In genomic region chrX:10327651-10328050, GRCh38 we compare ENCODE assay signal across 17 cellular contexts.
DNase-seq lines count a peak whose midpoint lies in the region; ATAC-seq and TF ChIP-seq lines count a peak whose summit lies in the region.
"Had no signal": no experiment of that assay in that cellular context is flagged by ENCODE, and none has a peak within 500 bp of the region (broad histone marks: within the 10 kb centered on the region; RNA-seq: fewer than 3 reads in every experiment).

No MANE protein-coding gene starts in this region.

- H3T11ph ChIP-seq in H9 (ENCODE audit: low read length): no peak overlapping the region

- peak; percentile 17 for DNase-seq in A673 (ENCODE audit: low spot score)
- peak; percentile 51 for DNase-seq in H9
- DNase-seq in T1000 (lab: John Stamatoyannopoulos, UW): peak; percentile 39
- peak; percentile 5 for DNase-seq in kidney glomerular epithelial cell (lab: John Stamatoyannopoulos, UW)
- DNase-seq in progenitor cell of endocrine pancreas (ENCODE audit: low spot score, unreplicated experiment): no peak
- DNase-seq in T-helper 17 cell: no peak
- no peak for DNase-seq in stimulated activated CD4-positive, alpha-beta T cell treated with anti-CD3 and anti-CD28 coated beads, Interleukin-4, amount 100 ng/mL, for 4 hours
- DNase-seq: activated CD4-positive, alpha-beta T cell treated with anti-CD3 and anti-CD28 coated beads for 36 hours; activated CD8-positive, alpha-beta memory T cell treated with anti-CD3 and anti-CD28 coated beads, Interleukin-2, amount 50 U/mL, for 4 hours; activated gamma-delta T cell treated with Interleukin-2 at 50 U/mL for 16 hours; aorta; foreskin melanocyte; natural killer cell; NCI-H1105; NCI-H2171 had no signal

- H2AK5ac ChIP-seq in H9 (ENCODE audit: insufficient read length, low read length): no peak overlapping the region

- no peak overlapping the region for H2BK20ac ChIP-seq in H9 (ENCODE audit: low read depth, low read length, poor library complexity, severe bottlenecking)

- no peak overlapping the region for H3K4me2 ChIP-seq in H9 (ENCODE audit: insufficient read depth, insufficient read length, low read length)

- H4K91ac ChIP-seq in H9 (ENCODE audit: insufficient read length, low read depth, low read length): no peak overlapping the region

- H3K27me3 ChIP-seq in A673 (replicated peaks; ENCODE audit: insufficient read depth, low read depth, low read length, poor library complexity) (no peaks in the 10 kb centered on the region), H9 (ENCODE audit: insufficient read depth, low read length) (no peaks in the 10 kb centered on the region)

- H3K4me1 Mint-ChIP-seq in H9: peaks cover 0 to 7% of the 10 kb centered on the region in 2 experiments; a peak in 1 of 4 replicates
- no peaks in the 10 kb centered on the region for H3K4me1 Mint-ChIP-seq in progenitor cell of endocrine pancreas (ENCODE audit: low read depth)
- no peaks in the 10 kb centered on the region for H3K4me1 Mint-ChIP-seq in T-helper 17 cell
- H3K4me1 Mint-ChIP-seq: activated CD4-positive, alpha-beta T cell treated with anti-CD3 and anti-CD28 coated beads for 36 hours; natural killer cell had no signal

- ATAC-seq in HG02798 (IDR thresholded peaks at IDR 0.05; ENCODE audit: poor library complexity, unreplicated experiment) (no peak), T-helper 17 cell (no peak)
- ATAC-seq: activated CD4-positive, alpha-beta T cell treated with anti-CD3 and anti-CD28 coated beads for 36 hours; natural killer cell had no signal

- no peaks in the 10 kb centered on the region for H3K36me3 ChIP-seq in A673 (ENCODE audit: insufficient read depth, low read length, poor library complexity, severe bottlenecking)

- no peaks in the 10 kb centered on the region for H4K20me1 ChIP-seq in H9 (ENCODE audit: control insufficient read depth, insufficient read depth, insufficient read length)

- H3K9me3 Mint-ChIP-seq in H9: peaks cover 56 to 62% of the 10 kb centered on the region in 2 experiments
- peaks cover 19% of the 10 kb centered on the region for H3K9me3 Mint-ChIP-seq in progenitor cell of endocrine pancreas (ENCODE audit: low read depth)
- H3K9me3 Mint-ChIP-seq: natural killer cell had no signal

- H3K4me3 Mint-ChIP-seq in H9: no peak overlapping the region
- no peak overlapping the region for H3K4me3 Mint-ChIP-seq in progenitor cell of endocrine pancreas (ENCODE audit: low read depth)
- H3K4me3 Mint-ChIP-seq in T-helper 17 cell: no peak overlapping the region
- H3K4me3 Mint-ChIP-seq: activated CD4-positive, alpha-beta T cell treated with anti-CD3 and anti-CD28 coated beads for 36 hours; natural killer cell had no signal

- H3K23me2 ChIP-seq in H9 (ENCODE audit: insufficient read length, low read depth, low read length, poor library complexity, severe bottlenecking): no peaks in the 10 kb centered on the region

- H3K4me1 ChIP-seq in A673 (ENCODE audit: insufficient read depth, low read length, poor library complexity, severe bottlenecking) (no peaks in the 10 kb centered on the region), H9 (ENCODE audit: insufficient read depth, low read length) (peaks cover 3% of the 10 kb centered on the region; the same call in 1 of the 2 replicates)

- no peak overlapping the region for H3K18ac ChIP-seq in H9 (ENCODE audit: insufficient read length, low read depth, low read length)

- no peak overlapping the region for H3K27ac ChIP-seq in A673 (ENCODE audit: low read depth, low read length, poor library complexity, severe bottlenecking)
- no peak overlapping the region for H3K27ac ChIP-seq in H9 (ENCODE audit: insufficient read length, low read depth, low read length)

- no peak for TF ChIP-seq CTCF in A673 (conservative IDR thresholded peaks at IDR 0.05; ENCODE audit: low read depth, low read length)
- TF ChIP-seq CTCF in H9 (conservative IDR thresholded peaks at IDR 0.05): no peak
- TF ChIP-seq CTCF in progenitor cell of endocrine pancreas (IDR thresholded peaks at IDR 0.05; ENCODE audit: unreplicated experiment): no peak

- no TSS peak for BruUV-seq in A673 (replicated peaks; lab: Mats Ljungman, UMichigan)

- CTCF ChIA-PET in A673 (lab: Charles Lee): no interaction called here

- H3K14ac ChIP-seq in H9 (ENCODE audit: insufficient read depth, low read length): no peak overlapping the region

- peaks cover 0 to 3% (median 0%) of the 10 kb centered on the region in 3 experiments; a peak in 2 of 7 replicates for H3K36me3 Mint-ChIP-seq in H9 (ENCODE audit: insufficient read depth in 1 of 3, low read depth in 3 of 3)
- no peaks in the 10 kb centered on the region for H3K36me3 Mint-ChIP-seq in progenitor cell of endocrine pancreas (ENCODE audit: insufficient read depth)
- H3K36me3 Mint-ChIP-seq in T-helper 17 cell (ENCODE audit: low read depth): no peaks in the 10 kb centered on the region
- H3K36me3 Mint-ChIP-seq: natural killer cell had no signal

- H4K5ac ChIP-seq in H9 (ENCODE audit: insufficient read length, low read depth, low read length): no peak overlapping the region

- H3K27ac Mint-ChIP-seq in H9: no peak overlapping the region
- no peak overlapping the region for H3K27ac Mint-ChIP-seq in progenitor cell of endocrine pancreas
- H3K27ac Mint-ChIP-seq in T-helper 17 cell: no peak overlapping the region
- H3K27ac Mint-ChIP-seq: activated CD4-positive, alpha-beta T cell treated with anti-CD3 and anti-CD28 coated beads for 36 hours; natural killer cell had no signal

- H2BK120ac ChIP-seq in H9 (ENCODE audit: low read depth, low read length, poor library complexity, severe bottlenecking): no peak overlapping the region

- H4K8ac ChIP-seq in H9 (replicated peaks; ENCODE audit: insufficient read length, low read depth, low read length): no peak overlapping the region

- H2BK5ac ChIP-seq in H9 (ENCODE audit: insufficient read length, low read length): no peak overlapping the region

- H3K79me2 ChIP-seq in H9 (ENCODE audit: insufficient read depth, low read length): no peaks in the 10 kb centered on the region

- no peaks in the 10 kb centered on the region for H3K9me3 ChIP-seq in A673 (ENCODE audit: low read depth, low read length, poor library complexity, severe bottlenecking)
- no peaks in the 10 kb centered on the region for H3K9me3 ChIP-seq in H9 (ENCODE audit: control insufficient read depth, low read depth, low read length)
- no peaks in the 10 kb centered on the region for H3K9me3 ChIP-seq in T-helper 17 cell (ENCODE audit: control insufficient read depth, low read length, poor library complexity, severe bottlenecking)

- no peak overlapping the region for H2BK15ac ChIP-seq in H9 (ENCODE audit: low read depth, low read length)

- H3K4ac ChIP-seq in H9 (ENCODE audit: low read depth, low read length): no peak overlapping the region

- no peak overlapping the region for H3K56ac ChIP-seq in H9 (ENCODE audit: insufficient read length, low read depth, low read length)

- no peak overlapping the region for H2BK12ac ChIP-seq in H9 (ENCODE audit: insufficient read length, low read depth, low read length)

- H3K9ac ChIP-seq in H9 (ENCODE audit: extremely low read depth, insufficient read length, low read length): no peak overlapping the region

- H3K23ac ChIP-seq in H9 (ENCODE audit: insufficient read length, low read depth, low read length): no peak overlapping the region

- no peak overlapping the region for H2AFZ ChIP-seq in H9 (ENCODE audit: low read length)

- POLR2A ChIA-PET in A673 (lab: Charles Lee; ENCODE audit: low non-redundant PET): no interaction called here

- no peaks in the 10 kb centered on the region for H3K79me1 ChIP-seq in H9 (ENCODE audit: insufficient read depth, low read depth, low read length, poor library complexity, severe bottlenecking)

- intact Hi-C loops in A673 (cut with micrococcal nuclease; ENCODE audit: unreplicated experiment): loop anchor here (5.0 kb wide), 1 partner anchor 135 kb away; no protein-coding TSS in a partner anchor

- peaks cover 6% of the 10 kb centered on the region; the same call in 1 of the 2 replicates for H3K27me3 Mint-ChIP-seq in H9 (ENCODE audit: low read depth)
- H3K27me3 Mint-ChIP-seq in progenitor cell of endocrine pancreas: no peaks in the 10 kb centered on the region
- no peaks in the 10 kb centered on the region for H3K27me3 Mint-ChIP-seq in T-helper 17 cell
- H3K27me3 Mint-ChIP-seq: activated CD4-positive, alpha-beta T cell treated with anti-CD3 and anti-CD28 coated beads for 36 hours had no signal

- no peak overlapping the region for H3K4me3 ChIP-seq in A673 (ENCODE audit: low read depth, low read length, poor library complexity, severe bottlenecking)
- H3K4me3 ChIP-seq: lung had no signal

- no CpG with 5 or more reads among the region's 7 CpGs for WGBS in H9 (ENCODE audit: extremely low coverage, insufficient read length, low lambda C conversion rate)

Comparison
In these comparisons a context has a peak if more than half of its experiments do, and no peak if none do; other contexts are left out.
1. DNase-seq: peak in A673 (single experiment), H9 (single experiment), T1000 (single experiment) and kidney glomerular epithelial cell (single experiment); none in progenitor cell of endocrine pancreas (single experiment), T-helper 17 cell (0 of 3) and stimulated activated CD4-positive, alpha-beta T cell treated with anti-CD3 and anti-CD28 coated beads, Interleukin-4, amount 100 ng/mL, for 4 hours (0 of 2).